ENCODE assay signal across 1 cellular context in genomic region chr16:56898847-56899246, GRCh38.
A peak's percentile ranks its signal among the peaks of the same experiment; 100 is the strongest.
TF ChIP-seq lines count a peak whose summit lies in the region.

No MANE protein-coding gene starts in this region.

TF ChIP-seq in GM12878, 131 proteins besides CTCF, POLR2A, EP300 and RAD21 (continued from another document and continues in another):
- peak; percentile 63 for TF ChIP-seq MTA2 (IDR thresholded peaks at IDR 0.05; ENCODE audit: low read depth)
- peak; percentile 36; the same call in 1 of the 2 replicates for TF ChIP-seq RELB (IDR thresholded peaks at IDR 0.05; ENCODE audit: low read depth)
- no peak for TF ChIP-seq SUPT20H (IDR thresholded peaks at IDR 0.05; ENCODE audit: borderline replicate concordance, control insufficient read depth, low read depth, low read length)
- no peak for TF ChIP-seq RAD51 (IDR thresholded peaks at IDR 0.05)
- TF ChIP-seq FOXM1 (IDR thresholded peaks at IDR 0.05; ENCODE audit: low read depth, low read length) = peak; percentile 71; the same call in 1 of the 2 replicates
- TF ChIP-seq ZBTB11 (CRISPR knock-in tag; IDR thresholded peaks at IDR 0.05) = no peak
- peak; percentile 54; the same call in 1 of the 2 replicates for TF ChIP-seq PAX5 (IDR thresholded peaks at IDR 0.05; ENCODE audit: borderline replicate concordance, low read depth, low read length)
- TF ChIP-seq MAX (IDR thresholded peaks at IDR 0.05; ENCODE audit: low read depth, low read length) = no peak
- no peak for TF ChIP-seq PAX8 (IDR thresholded peaks at IDR 0.05)
- TF ChIP-seq NKRF (conservative IDR thresholded peaks at IDR 0.05) = no peak; the same call in 1 of the 2 replicates
- no peak for TF ChIP-seq RB1 (IDR thresholded peaks at IDR 0.05; ENCODE audit: borderline replicate concordance)
- TF ChIP-seq SRF (IDR thresholded peaks at IDR 0.05; ENCODE audit: low read depth in 2 of 2, low read length in 2 of 2) = no peak
- peak; percentile 46; the same call in 1 of the 2 replicates for TF ChIP-seq CREB1 (IDR thresholded peaks at IDR 0.05; ENCODE audit: low read depth)
- no peak for TF ChIP-seq PML (IDR thresholded peaks at IDR 0.05; ENCODE audit: low read length)
- TF ChIP-seq PKNOX1 (IDR thresholded peaks at IDR 0.05) = no peak
- TF ChIP-seq FOXK2 (IDR thresholded peaks at IDR 0.05) = no peak
- TF ChIP-seq ZNF207 (IDR thresholded peaks at IDR 0.05; ENCODE audit: borderline replicate concordance) = no peak
- no peak for TF ChIP-seq SIN3A (IDR thresholded peaks at IDR 0.05; ENCODE audit: low read depth, low read length)
- TF ChIP-seq TBL1XR1 (IDR thresholded peaks at IDR 0.05; ENCODE audit: low read depth, low read length) = 0 out of 2 replicates have a peak, but pooled peaks have one; percentile 40
- no peak for TF ChIP-seq REST (IDR thresholded peaks at IDR 0.05; ENCODE audit: low read depth, low read length)
- TF ChIP-seq EZH2 (IDR thresholded peaks at IDR 0.05; ENCODE audit: borderline replicate concordance, control insufficient read depth, low read depth, low read length) = no peak
- TF ChIP-seq YBX1 (IDR thresholded peaks at IDR 0.05) = no peak
- no peak for TF ChIP-seq ASH2L (IDR thresholded peaks at IDR 0.05; ENCODE audit: borderline replicate concordance, low read depth)
- peak; percentile 75; the same call in 1 of the 2 replicates for TF ChIP-seq ZSCAN29 (IDR thresholded peaks at IDR 0.05)
- TF ChIP-seq NBN (IDR thresholded peaks at IDR 0.05) = no peak
- peak; percentile 79 to 80 for TF ChIP-seq IKZF2 (IDR thresholded peaks at IDR 0.05)
- no peak for TF ChIP-seq STAT1 (conservative IDR thresholded peaks at IDR 0.05)
- TF ChIP-seq NFXL1 (IDR thresholded peaks at IDR 0.05; ENCODE audit: borderline replicate concordance) = no peak
- TF ChIP-seq CEBPZ (IDR thresholded peaks at IDR 0.05; ENCODE audit: low read depth, low read length) = no peak
- no peak for TF ChIP-seq USF1 (IDR thresholded peaks at IDR 0.05; ENCODE audit: borderline replicate concordance, extremely low read length, insufficient read depth, low read depth, low read length)
- peak; percentile 59 for TF ChIP-seq ATF7 (IDR thresholded peaks at IDR 0.05; ENCODE audit: low read depth)
- no peak for TF ChIP-seq SMAD1 (IDR thresholded peaks at IDR 0.05; ENCODE audit: low read depth, partially characterized antibody)
- TF ChIP-seq CHD4 (IDR thresholded peaks at IDR 0.05) = no peak
- no peak for TF ChIP-seq E2F4 (IDR thresholded peaks at IDR 0.05; ENCODE audit: low read depth, low read length)
- no peak for TF ChIP-seq NR2F1 (conservative IDR thresholded peaks at IDR 0.05)
- no peak for TF ChIP-seq HCFC1 (IDR thresholded peaks at IDR 0.05; ENCODE audit: low read length)
- peak; percentile 67 for TF ChIP-seq MEF2B (IDR thresholded peaks at IDR 0.05; ENCODE audit: partially characterized antibody, poor library complexity, severe bottlenecking)
- TF ChIP-seq SMARCA5 (IDR thresholded peaks at IDR 0.05) = no peak
- no peak for TF ChIP-seq MYB (IDR thresholded peaks at IDR 0.05; ENCODE audit: borderline replicate concordance, low read depth, low read length)
- peak; percentile 75 for TF ChIP-seq CBFB (IDR thresholded peaks at IDR 0.05; ENCODE audit: low read depth)
- TF ChIP-seq HDAC2 (IDR thresholded peaks at IDR 0.05) = no peak
- no peak for TF ChIP-seq NFYA (IDR thresholded peaks at IDR 0.05; ENCODE audit: borderline replicate concordance, low read depth, low read length)
- no peak; the same call in 1 of the 2 replicates for TF ChIP-seq TARDBP (IDR thresholded peaks at IDR 0.05; ENCODE audit: borderline replicate concordance)
- TF ChIP-seq CBX3 (IDR thresholded peaks at IDR 0.05; ENCODE audit: borderline replicate concordance, low read depth) = no peak
- TF ChIP-seq TCF12 (IDR thresholded peaks at IDR 0.05; ENCODE audit: low read depth, low read length) = 0 out of 2 replicates have a peak, but pooled peaks have one; percentile 50
- TF ChIP-seq SREBF2 (IDR thresholded peaks at IDR 0.05; ENCODE audit: low read length) = no peak
- TF ChIP-seq JUND (IDR thresholded peaks at IDR 0.05; ENCODE audit: low read depth, low read length) = no peak
- no peak for TF ChIP-seq ESRRA (IDR thresholded peaks at IDR 0.05; ENCODE audit: low read length)
